ENCODE assay signal across 12 cellular contexts in the genomic region with DNA sequence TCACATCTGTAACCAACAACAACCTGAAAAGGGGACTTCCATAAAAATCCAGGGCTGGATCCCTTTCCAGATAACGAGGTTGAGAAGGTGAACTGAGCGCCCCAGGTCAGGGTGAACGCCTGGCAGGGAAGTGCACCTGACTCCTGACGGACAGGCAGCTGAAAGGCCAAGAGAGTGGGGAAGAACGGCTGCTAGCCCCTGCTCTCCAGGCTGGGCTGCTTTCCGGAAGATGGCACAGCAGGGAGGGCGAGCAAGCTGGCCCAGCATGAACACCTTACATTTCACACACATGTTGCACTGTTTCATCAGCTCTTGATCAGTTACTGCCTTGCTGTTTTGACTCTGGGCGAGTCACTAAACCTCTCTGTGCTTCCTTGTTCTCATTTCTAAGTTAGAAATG.
DNase-seq lines count a peak whose midpoint lies in the region; ATAC-seq and TF ChIP-seq lines count a peak whose summit lies in the region.
"Had no signal": no experiment of that assay in that cellular context is flagged by ENCODE, and none has a peak within 500 bp of the region (broad histone marks: within the 10 kb centered on the region; RNA-seq: fewer than 3 reads in every experiment).

No MANE protein-coding gene starts in this region.

- H3K36me3 ChIP-seq in BLaER1, result no peaks in the 10 kb centered on the region
- H3K36me3 ChIP-seq in GM23338 (ENCODE audit: insufficient read depth), result no peaks in the 10 kb centered on the region
- no peaks in the 10 kb centered on the region for H3K36me3 ChIP-seq in neural progenitor cell

- no peak for TF ChIP-seq CTCF in GM23338 (conservative IDR thresholded peaks at IDR 0.05; ENCODE audit: low read depth in 2 of 2)
- TF ChIP-seq CTCF in choroid plexus epithelial cell (conservative IDR thresholded peaks at IDR 0.05; ENCODE audit: low read depth, low read length), result no peak
- no peak for TF ChIP-seq CTCF in neural progenitor cell (IDR thresholded peaks at IDR 0.05)

- H3K9me3 ChIP-seq in BLaER1 (no peaks in the 10 kb centered on the region), neural progenitor cell (ENCODE audit: low read depth) (no peaks in the 10 kb centered on the region)
- H3K9me3 ChIP-seq: Caco-2 had no signal

- H3K4me3 ChIP-seq in BLaER1 (no peak overlapping the region), GM23338 (no peak overlapping the region), choroid plexus epithelial cell (ENCODE audit: low read depth, low read length) (no peak overlapping the region), neural progenitor cell (no peak overlapping the region)

- H3F3A ChIP-seq in GM23338 (replicated peaks; ENCODE audit: low read depth) (no peaks in the 10 kb centered on the region), neural progenitor cell (ENCODE audit: low read depth) (no peaks in the 10 kb centered on the region)

- H3K4me3 Mint-ChIP-seq in GM23338 (no peak overlapping the region), neural progenitor cell (no peak overlapping the region)
- no peak overlapping the region for H3K4me3 Mint-ChIP-seq in activated T-cell treated with anti-CD3 and anti-CD28 coated beads, Interleukin-2, amount 50 U/mL, for 72 hours
- H3K4me3 Mint-ChIP-seq: CD8-positive, alpha-beta T cell had no signal

- H3K4me1 ChIP-seq in BLaER1 (peaks cover 93% of the 10 kb centered on the region), GM23338 (ENCODE audit: insufficient read depth) (0 out of 2 replicates have a peak, but pooled peaks cover 2% of the 10 kb centered on the region), neural progenitor cell (no peaks in the 10 kb centered on the region)
- H3K4me1 ChIP-seq: Caco-2 had no signal

- H4K20me1 ChIP-seq in BLaER1, result no peaks in the 10 kb centered on the region
- H4K20me1 ChIP-seq in GM23338 (replicated peaks; ENCODE audit: insufficient read depth), result no peaks in the 10 kb centered on the region
- H4K20me1 ChIP-seq in neural progenitor cell (ENCODE audit: low read depth), result no peaks in the 10 kb centered on the region

- no peaks in the 10 kb centered on the region for H3K9me2 ChIP-seq in GM23338 (ENCODE audit: insufficient read depth)

- H2AFZ ChIP-seq in GM23338 (no peak overlapping the region), neural progenitor cell (replicated peaks) (no peak overlapping the region)

- no peaks in the 10 kb centered on the region for H3K79me2 ChIP-seq in GM23338 (replicated peaks; ENCODE audit: insufficient read depth)
- H3K79me2 ChIP-seq in neural progenitor cell (ENCODE audit: low read depth), result no peaks in the 10 kb centered on the region

- H3K27me3 Mint-ChIP-seq in GM23338 (ENCODE audit: insufficient read depth, low read depth, poor library complexity) (peaks cover 4% of the 10 kb centered on the region), neural progenitor cell (ENCODE audit: insufficient read depth, low read depth) (peaks cover 8% of the 10 kb centered on the region)
- H3K27me3 Mint-ChIP-seq in activated T-cell treated with anti-CD3 and anti-CD28 coated beads, Interleukin-2, amount 50 U/mL, for 72 hours (ENCODE audit: low read depth), result peaks cover 43% of the 10 kb centered on the region

- H3K27ac Mint-ChIP-seq in GM23338, result peak overlapping the region; percentile 19; the same call in 1 of the 2 replicates
- peak overlapping the region; percentile 12 for H3K27ac Mint-ChIP-seq in neural progenitor cell
- no peak overlapping the region for H3K27ac Mint-ChIP-seq in activated T-cell treated with anti-CD3 and anti-CD28 coated beads, Interleukin-2, amount 50 U/mL, for 72 hours
- H3K27ac Mint-ChIP-seq: CD8-positive, alpha-beta T cell had no signal

- no peak for DNase-seq in GM23338 (ENCODE audit: low spot score)
- DNase-seq in choroid plexus epithelial cell (ENCODE audit: low read depth), result peak; percentile 8
- DNase-seq in neural progenitor cell (ENCODE audit: low spot score), result no peak
- DNase-seq in SIG-M5 treated with dmso at 0.1 percent for 504 hours (lab: John Stamatoyannopoulos, UW; ENCODE audit: unreplicated experiment), result no peak
- no peak for DNase-seq in activated T-cell treated with anti-CD3 and anti-CD28 coated beads, Interleukin-2, amount 50 U/mL, for 72 hours
- DNase-seq in NCI-H1092 treated with DMSO at 0.1 percent for 48 hours (lab: John Stamatoyannopoulos, UW), result no peak
- DNase-seq: CD8-positive, alpha-beta T cell; GDM1; HCEC 1CT had no signal

- no peak; the same call in 1 of the 3 replicates for ATAC-seq in GM23338
- no peak for ATAC-seq in activated T-cell treated with anti-CD3 and anti-CD28 coated beads, Interleukin-2, amount 50 U/mL, for 72 hours (replicated peaks in 1 of 2)
- ATAC-seq: CD8-positive, alpha-beta T cell had no signal

- no peak overlapping the region for H3K27ac ChIP-seq in BLaER1
- no peak overlapping the region for H3K27ac ChIP-seq in GM23338 (ENCODE audit: low read depth)
- H3K27ac ChIP-seq in neural progenitor cell, result no peak overlapping the region
- H3K27ac ChIP-seq: C4-2B had no signal

- H3K36me3 Mint-ChIP-seq in GM23338 (ENCODE audit: low read depth) (no peaks in the 10 kb centered on the region), neural progenitor cell (no peaks in the 10 kb centered on the region)
- H3K36me3 Mint-ChIP-seq in activated T-cell treated with anti-CD3 and anti-CD28 coated beads, Interleukin-2, amount 50 U/mL, for 72 hours (ENCODE audit: insufficient read depth in 2 of 2), result no peaks in the 10 kb centered on the region
- H3K36me3 Mint-ChIP-seq: CD8-positive, alpha-beta T cell had no signal

- H3K4me2 ChIP-seq in BLaER1, result peak overlapping the region; percentile 92
- H3K4me2 ChIP-seq in GM23338, result no peak overlapping the region
- H3K4me2 ChIP-seq in neural progenitor cell, result no peak overlapping the region

- H3K4me1 Mint-ChIP-seq in GM23338, result peaks cover 19% of the 10 kb centered on the region
- H3K4me1 Mint-ChIP-seq in neural progenitor cell, result peaks cover 29% of the 10 kb centered on the region
- peaks cover 4% of the 10 kb centered on the region for H3K4me1 Mint-ChIP-seq in activated T-cell treated with anti-CD3 and anti-CD28 coated beads, Interleukin-2, amount 50 U/mL, for 72 hours (ENCODE audit: low read depth)

- H3K9ac ChIP-seq in BLaER1 (no peak overlapping the region), neural progenitor cell (no peak overlapping the region)

- H3K9me3 Mint-ChIP-seq in GM23338 (no peaks in the 10 kb centered on the region; the same call in 2 of the 3 replicates), neural progenitor cell (no peaks in the 10 kb centered on the region)
- no peaks in the 10 kb centered on the region for H3K9me3 Mint-ChIP-seq in activated T-cell treated with anti-CD3 and anti-CD28 coated beads, Interleukin-2, amount 50 U/mL, for 72 hours
- H3K9me3 Mint-ChIP-seq: CD8-positive, alpha-beta T cell had no signal

- H3K27me3 ChIP-seq in BLaER1 (no peaks in the 10 kb centered on the region), GM23338 (ENCODE audit: insufficient read depth) (no peaks in the 10 kb centered on the region), neural progenitor cell (no peaks in the 10 kb centered on the region)

TF ChIP-seq in GM23338, 12 proteins besides CTCF, POLR2A, EP300 and RAD21:
- TF ChIP-seq CREB1 (CRISPR knock-in tag; IDR thresholded peaks at IDR 0.05; ENCODE audit: low read depth) (no peak), ZNF114 (CRISPR knock-in tag; IDR thresholded peaks at IDR 0.05) (no peak)
- TF ChIP-seq, protein P1, sequence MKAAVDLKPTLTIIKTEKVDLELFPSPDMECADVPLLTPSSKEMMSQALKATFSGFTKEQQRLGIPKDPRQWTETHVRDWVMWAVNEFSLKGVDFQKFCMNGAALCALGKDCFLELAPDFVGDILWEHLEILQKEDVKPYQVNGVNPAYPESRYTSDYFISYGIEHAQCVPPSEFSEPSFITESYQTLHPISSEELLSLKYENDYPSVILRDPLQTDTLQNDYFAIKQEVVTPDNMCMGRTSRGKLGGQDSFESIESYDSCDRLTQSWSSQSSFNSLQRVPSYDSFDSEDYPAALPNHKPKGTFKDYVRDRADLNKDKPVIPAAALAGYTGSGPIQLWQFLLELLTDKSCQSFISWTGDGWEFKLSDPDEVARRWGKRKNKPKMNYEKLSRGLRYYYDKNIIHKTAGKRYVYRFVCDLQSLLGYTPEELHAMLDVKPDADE (IDR thresholded peaks at IDR 0.05), result no peak
